Comparison of ENCODE assay signal across 14 cellular contexts in the genomic region with DNA sequence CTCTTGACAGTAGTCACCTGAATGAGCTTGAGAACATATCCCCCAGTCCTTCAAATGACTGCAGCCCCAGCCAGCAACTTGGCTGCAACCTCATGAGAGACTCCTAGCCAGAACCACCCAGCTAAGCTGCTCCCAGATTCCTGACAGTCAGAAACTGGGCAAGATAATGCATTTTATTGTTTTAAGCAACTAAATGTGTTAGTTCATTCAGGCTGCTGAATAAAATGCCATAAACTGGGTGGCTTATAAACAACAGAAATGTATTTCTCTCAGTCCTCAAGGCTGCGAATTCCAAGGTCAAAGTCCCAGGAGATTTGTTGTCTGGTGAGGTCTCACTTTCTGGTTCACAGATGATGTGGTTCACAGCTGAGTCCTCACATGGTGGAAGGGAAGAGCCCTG. TPM values are rescaled to one million over a fixed set of nuclear protein-coding genes. Genes with fewer than 3 reads are reported as not detected.
"Had no signal": no experiment of that assay in that cellular context is flagged by ENCODE, and none has a peak within 500 bp of the region (broad histone marks: within the 10 kb centered on the region; RNA-seq: fewer than 3 reads in every experiment).

No MANE protein-coding gene starts in this region.

- DNase-seq: activated CD4-positive, CD25-positive, alpha-beta regulatory T cell; activated naive CD4-positive, alpha-beta T cell treated with anti-CD3 and anti-CD28 coated beads, Interleukin-2, amount 50 U/mL, for 16 hours; activated T-cell treated with anti-CD3 and anti-CD28 coated beads, Interleukin-2, amount 50 U/mL, for 1 hour; colonic mucosa; glutamatergic neuron; left cardiac atrium; nephron progenitor cell; stimulated activated CD4-positive, alpha-beta T cell treated with anti-CD3 and anti-CD28 coated beads, Interleukin-4, amount 100 ng/mL, for 1 hour; T-helper 17 cell; upper lobe of right lung had no signal

- H3K27ac ChIP-seq: cardiac muscle cell, colonic mucosa, upper lobe of right lung had no signal

- H3K9me3 ChIP-seq: colonic mucosa, upper lobe of right lung had no signal

- ATAC-seq: T-helper 17 cell, upper lobe of right lung had no signal

- H3K27ac Mint-ChIP-seq: nephron progenitor cell; stimulated activated naive CD8-positive, alpha-beta T cell treated with anti-CD3 and anti-CD28 coated beads, Interleukin-15, Interleukin-2, amounts not matched to agents 100 ng/mL and 50 ng/mL, for 24 hours; T-helper 17 cell had no signal

- H3K36me3 ChIP-seq: cardiac muscle cell, colonic mucosa, upper lobe of right lung had no signal

- H3K27me3 ChIP-seq: cardiac muscle cell had no signal

- H3K4me3 Mint-ChIP-seq: nephron progenitor cell; stimulated activated naive CD8-positive, alpha-beta T cell treated with anti-CD3 and anti-CD28 coated beads, Interleukin-15, Interleukin-2, amounts not matched to agents 100 ng/mL and 50 ng/mL, for 24 hours; T-helper 17 cell had no signal

- H3K4me3 ChIP-seq: cardiac muscle cell, colonic mucosa, lung, upper lobe of right lung had no signal

- H3K4me1 Mint-ChIP-seq: T-helper 17 cell had no signal

- H3K4me1 ChIP-seq: colonic mucosa, upper lobe of right lung had no signal

- H3K9me3 Mint-ChIP-seq: stimulated activated naive CD8-positive, alpha-beta T cell treated with anti-CD3 and anti-CD28 coated beads, Interleukin-15, Interleukin-2, amounts not matched to agents 100 ng/mL and 50 ng/mL, for 24 hours had no signal

RNA-seq across cellular contexts. Expression of gene PAMR1, which starts 5.8 kb away (rescaled TPM):
- total RNA-seq: endothelial cell of umbilical vein, T-helper 17 cell had no signal
- polyA plus RNA-seq: endothelial cell of umbilical vein had no signal
